ENCODE assay signal across 1 cellular context in genomic region chr1:173038875-173039554, GRCh38.
TF ChIP-seq lines count a peak whose summit lies in the region.

No MANE protein-coding gene starts in this region.

TF ChIP-seq in GM12878, 131 proteins besides CTCF, POLR2A, EP300 and RAD21 (continued from another document):
- no peak for TF ChIP-seq BCLAF1 (IDR thresholded peaks at IDR 0.05)
TF ChIP-seq in GM12878: peak in this region for 2.
